Comparison of ENCODE assay signal across 9 cellular contexts in genomic region chr2:190277234-190278112, GRCh38. TPM values are rescaled to one million over a fixed set of nuclear protein-coding genes. Genes with fewer than 3 reads are reported as not detected.
A peak's percentile ranks its signal among the peaks of the same experiment; 100 is the strongest.
DNase-seq lines count a peak whose midpoint lies in the region; ATAC-seq and TF ChIP-seq lines count a peak whose summit lies in the region.
"Had no signal": no experiment of that assay in that cellular context is flagged by ENCODE, and none has a peak within 500 bp of the region (broad histone marks: within the 10 kb centered on the region; RNA-seq: fewer than 3 reads in every experiment).

No MANE protein-coding gene starts in this region.

- H3K79me2 ChIP-seq in Loucy (ENCODE audit: insufficient read depth, low read length), result no peaks in the 10 kb centered on the region

- H3K36me3 Mint-ChIP-seq in activated naive CD4-positive, alpha-beta T cell treated with anti-CD3 and anti-CD28 coated beads, Interleukin-2, amount 50 U/mL, for 72 hours, result peaks cover 18 to 20% of the 10 kb centered on the region in 2 donors
- peaks cover 7% of the 10 kb centered on the region for H3K36me3 Mint-ChIP-seq in activated CD4-positive, alpha-beta memory T cell treated with anti-CD3 and anti-CD28 coated beads, Interleukin-2, amount 10 ng/mL, durations not matched to agents 7 days and 5 days (ENCODE audit: low read depth)
- peaks cover 15 to 26% (median 19%) of the 10 kb centered on the region in 3 donors for H3K36me3 Mint-ChIP-seq in immature natural killer cell

- ATAC-seq in activated naive CD4-positive, alpha-beta T cell treated with anti-CD3 and anti-CD28 coated beads, Interleukin-2, amount 50 U/mL, for 72 hours, result peak; percentile 43 to 64
- no peak for ATAC-seq in HG03521 (IDR thresholded peaks at IDR 0.05; ENCODE audit: unreplicated experiment)

- H3K9ac ChIP-seq in Loucy (ENCODE audit: low read depth, low read length, poor library complexity, severe bottlenecking), result no peak overlapping the region

- H3K9me2 ChIP-seq in Loucy (replicated peaks; ENCODE audit: low read depth, low read length), result no peaks in the 10 kb centered on the region

- peaks cover 3% of the 10 kb centered on the region for H3K4me1 ChIP-seq in Loucy (ENCODE audit: insufficient read depth, low read length, poor library complexity, severe bottlenecking)

- H3K27me3 ChIP-seq in Loucy (ENCODE audit: insufficient read depth, low read length, poor library complexity, severe bottlenecking), result no peaks in the 10 kb centered on the region

- no peak overlapping the region for H3K4me3 ChIP-seq in Loucy (ENCODE audit: low read length, poor library complexity, severe bottlenecking)

- no peak overlapping the region for H3K27ac Mint-ChIP-seq in activated naive CD4-positive, alpha-beta T cell treated with anti-CD3 and anti-CD28 coated beads, Interleukin-2, amount 50 U/mL, for 72 hours
- no peak overlapping the region for H3K27ac Mint-ChIP-seq in activated CD4-positive, alpha-beta memory T cell treated with anti-CD3 and anti-CD28 coated beads, Interleukin-2, amount 10 ng/mL, durations not matched to agents 7 days and 5 days
- H3K27ac Mint-ChIP-seq in immature natural killer cell, result peak overlapping the region in 1 of 6 donors; percentile 21
- H3K27ac Mint-ChIP-seq: activated naive CD8-positive, alpha-beta T cell treated with anti-CD3 and anti-CD28 coated beads, Interleukin-2, amount 10 ng/mL, durations not matched to agents 7 days and 5 days had no signal

- DNase-seq in activated naive CD4-positive, alpha-beta T cell treated with anti-CD3 and anti-CD28 coated beads, Interleukin-2, amount 50 U/mL, for 72 hours (ENCODE audit: low spot score in 2 of 2), result peak in 1 of 2 donors; percentile 13
- no peak for DNase-seq in activated naive CD4-positive, alpha-beta T cell treated with Interleukin-2 at 50 U/mL for 16 hours
- peak; percentile 18 for DNase-seq in activated CD4-positive, alpha-beta memory T cell treated with anti-CD3 and anti-CD28 coated beads, Interleukin-2, amount 10 ng/mL, durations not matched to agents 7 days and 5 days
- peak in 2 of 3 donors; percentile 11 to 15 for DNase-seq in immature natural killer cell
- DNase-seq in mucosa of gallbladder (ENCODE audit: low spot score), result no peak
- DNase-seq in DMS153 treated with DMSO at 0.1 percent for 48 hours (lab: John Stamatoyannopoulos, UW; ENCODE audit: unreplicated experiment), result no peak
- DNase-seq: activated naive CD8-positive, alpha-beta T cell treated with anti-CD3 and anti-CD28 coated beads, Interleukin-2, amount 10 ng/mL, durations not matched to agents 7 days and 5 days had no signal

- no peak overlapping the region for H3K4me3 Mint-ChIP-seq in activated CD4-positive, alpha-beta memory T cell treated with anti-CD3 and anti-CD28 coated beads, Interleukin-2, amount 10 ng/mL, durations not matched to agents 7 days and 5 days
- no peak overlapping the region for H3K4me3 Mint-ChIP-seq in immature natural killer cell
- H3K4me3 Mint-ChIP-seq: activated naive CD8-positive, alpha-beta T cell treated with anti-CD3 and anti-CD28 coated beads, Interleukin-2, amount 10 ng/mL, durations not matched to agents 7 days and 5 days had no signal

- H3K9me3 ChIP-seq in Loucy (ENCODE audit: insufficient read depth, low read depth, low read length), result no peaks in the 10 kb centered on the region

- H4K20me1 ChIP-seq in Loucy (ENCODE audit: insufficient read depth, low read length, poor library complexity, severe bottlenecking), result no peaks in the 10 kb centered on the region

- no peaks in the 10 kb centered on the region for H3F3A ChIP-seq in Loucy (ENCODE audit: low read depth)

- no peak overlapping the region for H3K4me2 ChIP-seq in Loucy (ENCODE audit: low read depth, low read length, poor library complexity, severe bottlenecking)

- H3K27me3 Mint-ChIP-seq in activated CD4-positive, alpha-beta memory T cell treated with anti-CD3 and anti-CD28 coated beads, Interleukin-2, amount 10 ng/mL, durations not matched to agents 7 days and 5 days, result no peaks in the 10 kb centered on the region
- no peaks in the 10 kb centered on the region for H3K27me3 Mint-ChIP-seq in immature natural killer cell (ENCODE audit: low read depth in 3 of 3)
- H3K27me3 Mint-ChIP-seq: activated naive CD8-positive, alpha-beta T cell treated with anti-CD3 and anti-CD28 coated beads, Interleukin-2, amount 10 ng/mL, durations not matched to agents 7 days and 5 days had no signal

- POLR2A ChIA-PET in activated CD4-positive, alpha-beta memory T cell treated with anti-CD3 and anti-CD28 coated beads, Interleukin-2, amount 10 ng/mL, durations not matched to agents 7 days and 5 days (lab: Charles Lee), result interaction anchor here (0.6 kb wide), 1 partner anchor 40 kb away, joined by 3 read pairs; no protein-coding TSS in a partner anchor

- H3K9me3 Mint-ChIP-seq in activated naive CD4-positive, alpha-beta T cell treated with anti-CD3 and anti-CD28 coated beads, Interleukin-2, amount 50 U/mL, for 72 hours, result no peaks in the 10 kb centered on the region
- no peaks in the 10 kb centered on the region for H3K9me3 Mint-ChIP-seq in activated CD4-positive, alpha-beta memory T cell treated with anti-CD3 and anti-CD28 coated beads, Interleukin-2, amount 10 ng/mL, durations not matched to agents 7 days and 5 days
- H3K9me3 Mint-ChIP-seq in immature natural killer cell, result no peaks in the 10 kb centered on the region
- H3K9me3 Mint-ChIP-seq: activated naive CD8-positive, alpha-beta T cell treated with anti-CD3 and anti-CD28 coated beads, Interleukin-2, amount 10 ng/mL, durations not matched to agents 7 days and 5 days had no signal

- CTCF ChIA-PET in activated CD4-positive, alpha-beta memory T cell treated with anti-CD3 and anti-CD28 coated beads, Interleukin-2, amount 10 ng/mL, durations not matched to agents 7 days and 5 days (lab: Charles Lee), result interaction anchor here (0.6 to 1.8 kb wide), 6 partner anchors 23 to 253 kb away, joined by 3 to 9 read pairs (median 3); partner anchors contain the start of gene HIBCH

- H2AFZ ChIP-seq in Loucy (ENCODE audit: low read length), result no peak overlapping the region

- peaks cover 4% of the 10 kb centered on the region for H3K4me1 Mint-ChIP-seq in activated CD4-positive, alpha-beta memory T cell treated with anti-CD3 and anti-CD28 coated beads, Interleukin-2, amount 10 ng/mL, durations not matched to agents 7 days and 5 days
- H3K4me1 Mint-ChIP-seq in immature natural killer cell, result peaks cover 0 to 1% of the 10 kb centered on the region in 2 donors
- H3K4me1 Mint-ChIP-seq: activated naive CD8-positive, alpha-beta T cell treated with anti-CD3 and anti-CD28 coated beads, Interleukin-2, amount 10 ng/mL, durations not matched to agents 7 days and 5 days had no signal

- peak; percentile 75 for TF ChIP-seq CTCF in Loucy (conservative IDR thresholded peaks at IDR 0.05; ENCODE audit: low read length)

- H3K36me3 ChIP-seq in Loucy (ENCODE audit: insufficient read depth, low read length), result peaks cover 7% of the 10 kb centered on the region; the same call in 1 of the 2 replicates

RNA-seq across cellular contexts. Expression of gene HIBCH, which starts 42.2 kb away (rescaled TPM):
- total RNA-seq in activated naive CD4-positive, alpha-beta T cell treated with anti-CD3 and anti-CD28 coated beads, Interleukin-2, amount 50 U/mL, for 72 hours, result 10 to 100 TPM; 30.2 to 32.0 TPM
- 10 to 100 TPM; 16.2 to 17.3 TPM for total RNA-seq in activated CD4-positive, alpha-beta memory T cell treated with anti-CD3 and anti-CD28 coated beads, Interleukin-2, amount 10 ng/mL, durations not matched to agents 7 days and 5 days
- polyA plus RNA-seq in immature natural killer cell, result 10 to 100 TPM; 15.2 to 26.8 (median 21.4) TPM
- 49.8 TPM for total RNA-seq in mucosa of gallbladder

Comparison
In these comparisons a context has a peak if more than half of its experiments do, and no peak if none do; other contexts are left out.
1. DNase-seq: peak in activated CD4-positive, alpha-beta memory T cell treated with anti-CD3 and anti-CD28 coated beads, Interleukin-2, amount 10 ng/mL, durations not matched to agents 7 days and 5 days (single experiment) and immature natural killer cell (2 of 3); none in activated naive CD4-positive, alpha-beta T cell treated with Interleukin-2 at 50 U/mL for 16 hours (single experiment), mucosa of gallbladder (single experiment) and DMS153 treated with DMSO at 0.1 percent for 48 hours (single experiment).